Comparison of ENCODE assay signal across 8 cellular contexts in genomic region chr20:62804632-62805364, GRCh38. TPM values are rescaled to one million over a fixed set of nuclear protein-coding genes. Genes with fewer than 3 reads are reported as not detected.
DNase-seq lines count a peak whose midpoint lies in the region; ATAC-seq and TF ChIP-seq lines count a peak whose summit lies in the region.

A gene with protein sequence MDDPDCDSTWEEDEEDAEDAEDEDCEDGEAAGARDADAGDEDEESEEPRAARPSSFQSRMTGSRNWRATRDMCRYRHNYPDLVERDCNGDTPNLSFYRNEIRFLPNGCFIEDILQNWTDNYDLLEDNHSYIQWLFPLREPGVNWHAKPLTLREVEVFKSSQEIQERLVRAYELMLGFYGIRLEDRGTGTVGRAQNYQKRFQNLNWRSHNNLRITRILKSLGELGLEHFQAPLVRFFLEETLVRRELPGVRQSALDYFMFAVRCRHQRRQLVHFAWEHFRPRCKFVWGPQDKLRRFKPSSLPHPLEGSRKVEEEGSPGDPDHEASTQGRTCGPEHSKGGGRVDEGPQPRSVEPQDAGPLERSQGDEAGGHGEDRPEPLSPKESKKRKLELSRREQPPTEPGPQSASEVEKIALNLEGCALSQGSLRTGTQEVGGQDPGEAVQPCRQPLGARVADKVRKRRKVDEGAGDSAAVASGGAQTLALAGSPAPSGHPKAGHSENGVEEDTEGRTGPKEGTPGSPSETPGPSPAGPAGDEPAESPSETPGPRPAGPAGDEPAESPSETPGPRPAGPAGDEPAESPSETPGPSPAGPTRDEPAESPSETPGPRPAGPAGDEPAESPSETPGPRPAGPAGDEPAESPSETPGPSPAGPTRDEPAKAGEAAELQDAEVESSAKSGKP (plus strand): TSS chr20:62804835. CDS start chr20:62804860, 25 bp downstream.

- ATAC-seq in GM21367 (IDR thresholded peaks at IDR 0.05; ENCODE audit: unreplicated experiment): peak; percentile 33
- ATAC-seq in activated CD8-positive, alpha-beta memory T cell treated with anti-CD3 and anti-CD28 coated beads, Interleukin-2, amount 10 ng/mL, durations not matched to agents 7 days and 5 days: peak; percentile 73
- ATAC-seq in GM19397 (IDR thresholded peaks at IDR 0.05; ENCODE audit: unreplicated experiment): no peak

- peak within 1 kb of the TSS; percentile 87 for H3K4me3 Mint-ChIP-seq in activated CD8-positive, alpha-beta memory T cell treated with anti-CD3 and anti-CD28 coated beads, Interleukin-2, amount 10 ng/mL, durations not matched to agents 7 days and 5 days
- H3K4me3 Mint-ChIP-seq in mesothelial cell of epicardium: peak within 1 kb of the TSS; percentile 89

- no peak for TF ChIP-seq CTCF in mesothelial cell of epicardium (IDR thresholded peaks at IDR 0.05; ENCODE audit: unreplicated experiment)

- H3K27me3 Mint-ChIP-seq in activated CD8-positive, alpha-beta memory T cell treated with anti-CD3 and anti-CD28 coated beads, Interleukin-2, amount 10 ng/mL, durations not matched to agents 7 days and 5 days: no peaks in the 10 kb centered on the region
- H3K27me3 Mint-ChIP-seq in mesothelial cell of epicardium (ENCODE audit: low read depth): no peaks in the 10 kb centered on the region

- in situ Hi-C loops in endometrial microvascular endothelial cells (cut with HindIII; ENCODE audit: inconsistent ontology term, low pct_unique_long_range_greater_than_20kb, low sequenced_read_pairs): no loop called here

- H3K4me1 Mint-ChIP-seq in activated CD8-positive, alpha-beta memory T cell treated with anti-CD3 and anti-CD28 coated beads, Interleukin-2, amount 10 ng/mL, durations not matched to agents 7 days and 5 days: peaks cover 28% of the 10 kb centered on the region
- peaks cover 22% of the 10 kb centered on the region for H3K4me1 Mint-ChIP-seq in mesothelial cell of epicardium

- H3K9me3 Mint-ChIP-seq in activated CD8-positive, alpha-beta memory T cell treated with anti-CD3 and anti-CD28 coated beads, Interleukin-2, amount 10 ng/mL, durations not matched to agents 7 days and 5 days (ENCODE audit: low read depth): no peaks in the 10 kb centered on the region
- no peaks in the 10 kb centered on the region for H3K9me3 Mint-ChIP-seq in mesothelial cell of epicardium

- H3K36me3 Mint-ChIP-seq in activated CD8-positive, alpha-beta memory T cell treated with anti-CD3 and anti-CD28 coated beads, Interleukin-2, amount 10 ng/mL, durations not matched to agents 7 days and 5 days: peaks cover 25% of the 10 kb centered on the region
- peaks cover 6% of the 10 kb centered on the region for H3K36me3 Mint-ChIP-seq in mesothelial cell of epicardium

- CTCF ChIA-PET in activated CD8-positive, alpha-beta memory T cell treated with anti-CD3 and anti-CD28 coated beads, Interleukin-2, amount 10 ng/mL, durations not matched to agents 7 days and 5 days (lab: Charles Lee): interaction anchor here (0.7 to 1.9 kb wide), 3 partner anchors 10 to 305 kb away, joined by 3 to 7 read pairs (median 4); no protein-coding TSS in a partner anchor

- peak; percentile 67 for DNase-seq in CD1c-positive myeloid dendritic cell (ENCODE audit: extremely low spot score)
- peak; percentile 43 for DNase-seq in NCI-H226
- peak; percentile 83 for DNase-seq in activated CD8-positive, alpha-beta memory T cell treated with anti-CD3 and anti-CD28 coated beads, Interleukin-2, amount 10 ng/mL, durations not matched to agents 7 days and 5 days
- DNase-seq in mesothelial cell of epicardium (ENCODE audit: low spot score in 2 of 2, unreplicated experiment in 2 of 2): peak in 1 of 2 experiments; percentile 69
- DNase-seq in stimulated activated CD8-positive, alpha-beta memory T cell treated with anti-CD3 and anti-CD28 coated beads, Interleukin-4, amount 100 ng/mL, for 4 hours (ENCODE audit: low read depth in 2 of 2, low spot score in 1 of 2): peak; percentile 54 to 56

- H3K27ac Mint-ChIP-seq in activated CD8-positive, alpha-beta memory T cell treated with anti-CD3 and anti-CD28 coated beads, Interleukin-2, amount 10 ng/mL, durations not matched to agents 7 days and 5 days: peak within 1 kb of the TSS; percentile 93
- H3K27ac Mint-ChIP-seq in mesothelial cell of epicardium: peak within 1 kb of the TSS; percentile 94

RNA-seq across cellular contexts. Expression of the gene that starts here (rescaled TPM):
- total RNA-seq in activated CD8-positive, alpha-beta memory T cell treated with anti-CD3 and anti-CD28 coated beads, Interleukin-2, amount 10 ng/mL, durations not matched to agents 7 days and 5 days: 10 to 100 TPM; 87.8 to 91.0 TPM
- total RNA-seq in endometrial microvascular endothelial cells (ENCODE audit: inconsistent ontology term) (55.3 TPM), mesothelial cell of epicardium (56.2 to 58.4 TPM (median 56.5 TPM) in 3 replicates)
